ENCODE assay signal across 27 cellular contexts in genomic region chr2:829047-829446, GRCh38.
"Had no signal": no experiment of that assay in that cellular context is flagged by ENCODE, and none has a peak within 500 bp of the region (broad histone marks: within the 10 kb centered on the region; RNA-seq: fewer than 3 reads in every experiment).

No MANE protein-coding gene starts in this region.

- H3K9me3 Mint-ChIP-seq: dendritic cell treated with granulocyte-macrophage colony-stimulating factor and Interleukin-4, amounts not matched to agents 40 ng/mL and 50 ng/mL, for 4 days; effector memory CD8-positive, alpha-beta T cell; endodermal cell; mesothelial cell of epicardium; naive B cell had no signal

- H3K27me3 ChIP-seq: colonic mucosa, gastrocnemius medialis, left lung had no signal

- H3K27me3 Mint-ChIP-seq: dendritic cell treated with granulocyte-macrophage colony-stimulating factor and Interleukin-4, amounts not matched to agents 40 ng/mL and 50 ng/mL, for 4 days had no signal

- ATAC-seq: effector memory CD8-positive, alpha-beta T cell; esophagus mucosa; gastrocnemius medialis; heart right ventricle; left cardiac atrium; left lung; left ventricle myocardium superior; lower lobe of right lung; mucosa of descending colon had no signal

- H3K36me3 Mint-ChIP-seq: mesothelial cell of epicardium, naive B cell had no signal

- FAIRE-seq: endometrium, islet of Langerhans, keratinocyte had no signal

- H3K9me3 ChIP-seq: colonic mucosa, esophagus squamous epithelium, gastrocnemius medialis, heart right ventricle, left lung, lower lobe of right lung, mucosa of descending colon had no signal

- DNase-seq: colonic mucosa; cortex of kidney; effector CD8-positive, alpha-beta T cell; effector memory CD8-positive, alpha-beta T cell; endodermal cell; erythroblast; esophagus squamous epithelium; foreskin fibroblast; foreskin melanocyte; gastrocnemius medialis; glutamatergic neuron; heart right ventricle; hippocampal formation; left cardiac atrium; left lung; left ventricle myocardium superior; lower lobe of right lung; mesenchymal stem cell; mucosa of descending colon; naive B cell had no signal

- H3K27ac ChIP-seq: colonic mucosa, epithelial cell of prostate, esophagus squamous epithelium, gastrocnemius medialis, heart right ventricle, left lung, lower lobe of right lung had no signal

- H3K4me1 Mint-ChIP-seq: mesothelial cell of epicardium had no signal

- H3K4me1 ChIP-seq: colonic mucosa had no signal

- H3K4me3 Mint-ChIP-seq: dendritic cell treated with granulocyte-macrophage colony-stimulating factor and Interleukin-4, amounts not matched to agents 40 ng/mL and 50 ng/mL, for 4 days; effector memory CD8-positive, alpha-beta T cell; endodermal cell; mesothelial cell of epicardium; naive B cell had no signal

- H3K27ac Mint-ChIP-seq: dendritic cell treated with granulocyte-macrophage colony-stimulating factor and Interleukin-4, amounts not matched to agents 40 ng/mL and 50 ng/mL, for 4 days; effector memory CD8-positive, alpha-beta T cell; endodermal cell; mesothelial cell of epicardium; naive B cell had no signal
